ENCODE assay signal across 23 cellular contexts in the genomic region with DNA sequence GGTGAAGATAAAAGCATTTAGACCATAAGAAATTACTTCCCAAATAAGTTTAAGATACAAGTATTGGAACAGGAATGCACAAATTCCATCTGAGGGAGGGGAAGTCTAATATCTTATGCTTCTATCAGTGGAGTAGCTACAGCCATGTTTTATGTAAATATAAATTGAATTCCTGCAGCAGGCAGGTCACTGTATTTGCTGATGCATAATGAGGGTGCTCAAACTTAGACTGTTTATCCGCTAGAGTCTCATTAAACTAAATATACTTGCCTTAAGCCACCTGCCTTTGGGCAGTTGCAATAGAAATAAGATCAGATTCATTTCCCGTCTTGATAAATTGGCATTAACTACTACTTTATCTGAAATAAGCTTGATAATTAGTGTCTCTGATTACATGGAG.
"Had no signal": no experiment of that assay in that cellular context is flagged by ENCODE, and none has a peak within 500 bp of the region (broad histone marks: within the 10 kb centered on the region; RNA-seq: fewer than 3 reads in every experiment).

No MANE protein-coding gene starts in this region.

- ATAC-seq: activated CD4-positive, alpha-beta T cell treated with anti-CD3 and anti-CD28 coated beads for 36 hours; activated T-cell treated with anti-CD3 and anti-CD28 coated beads, Interleukin-2, amount 50 U/mL, for 4 hours; foreskin keratinocyte; right cardiac atrium; stimulated activated effector memory CD8-positive, alpha-beta T cell treated with anti-CD3 and anti-CD28 coated beads, Interleukin-12 subunit alpha, Interleukin-12 subunit beta, amount 100 ng/mL, for 72 hours; WTC11 had no signal

- FAIRE-seq: colon, kidney had no signal

- H3K9me3 ChIP-seq: breast epithelium, stomach, suprapubic skin, tibial nerve, uterus had no signal

- DNase-seq: activated CD4-positive, alpha-beta T cell treated with anti-CD3 and anti-CD28 coated beads for 36 hours; activated CD4-positive, alpha-beta T cell treated with anti-CD3 and anti-CD28 coated beads, Interleukin-2, amount 50 U/mL, for 4 hours; activated CD8-positive, alpha-beta memory T cell treated with anti-CD3 and anti-CD28 coated beads, Interleukin-2, amount 50 U/mL, for 48 hours; activated naive CD4-positive, alpha-beta T cell treated with Interleukin-2 at 50 U/mL for 16 hours; activated naive CD8-positive, alpha-beta T cell treated with anti-CD3 and anti-CD28 coated beads for 36 hours; activated T-cell treated with anti-CD3 and anti-CD28 coated beads, Interleukin-2, amount 50 U/mL, for 4 hours; effector memory CD4-positive, alpha-beta T cell; foreskin keratinocyte; kidney; naive B cell; nucleus accumbens; right cardiac atrium; stimulated activated CD4-positive, alpha-beta T cell treated with anti-CD3 and anti-CD28 coated beads, Interleukin-2, amount 100 ng/mL, for 24 hours; stomach; uterus had no signal

- H3K4me3 ChIP-seq: breast epithelium, lung, stomach, suprapubic skin, tibial nerve, uterus had no signal

- H3K4me1 ChIP-seq: breast epithelium, foreskin keratinocyte, parathyroid adenoma, stomach, suprapubic skin, tibial nerve, uterus had no signal

- H3K27ac ChIP-seq: breast epithelium, foreskin keratinocyte, parathyroid adenoma, stomach, suprapubic skin, tibial nerve, uterus had no signal

- H3K36me3 ChIP-seq: breast epithelium, stomach, suprapubic skin, tibial nerve, uterus had no signal

- H3K27me3 ChIP-seq: breast epithelium, foreskin keratinocyte, stomach, suprapubic skin, tibial nerve, uterus had no signal
